In the genomic region with DNA sequence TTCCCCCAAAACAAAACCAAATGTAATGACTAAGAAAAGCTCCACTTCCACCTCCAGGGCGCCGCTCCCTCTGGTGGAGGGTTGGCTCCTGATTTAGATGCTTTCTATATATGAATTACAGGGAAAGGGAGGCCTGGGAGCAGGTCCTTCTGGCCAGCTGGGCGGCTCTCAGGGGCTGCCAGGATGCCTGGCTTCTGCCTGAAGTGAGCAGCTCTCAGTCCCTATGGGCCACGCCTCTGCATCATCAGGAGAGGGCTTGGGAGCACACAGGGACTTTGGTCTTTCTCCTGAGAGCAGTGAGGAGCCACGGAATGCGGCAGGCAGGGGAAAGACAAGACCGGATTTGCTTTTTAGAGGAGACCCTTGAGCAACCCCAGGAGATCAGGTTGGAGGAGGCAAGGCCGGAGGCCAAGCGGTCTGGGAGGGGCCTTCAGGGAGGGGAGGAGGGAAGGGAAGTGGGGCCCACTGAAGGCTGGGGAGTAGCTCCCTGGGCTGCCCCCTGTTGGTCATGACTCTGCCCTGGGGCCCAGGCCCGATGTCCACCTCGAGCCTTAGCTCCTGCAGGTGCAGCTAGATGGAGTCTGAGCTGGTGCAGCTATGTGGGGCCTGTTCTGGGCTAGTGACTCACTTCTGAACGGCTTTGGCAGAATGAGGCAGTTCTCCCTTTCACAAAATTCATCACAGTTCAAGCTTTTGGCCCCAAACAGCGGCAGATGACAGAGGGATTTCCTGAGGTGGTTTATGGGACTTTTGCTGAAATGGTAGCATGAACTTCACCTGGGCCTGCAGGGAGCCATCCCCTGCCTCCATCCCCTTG, we compare ENCODE assay signal across 1 cellular context.
A peak's percentile ranks its signal among the peaks of the same experiment; 100 is the strongest.
TF ChIP-seq lines count a peak whose summit lies in the region.

No MANE protein-coding gene starts in this region.

TF ChIP-seq in K562, 482 proteins besides CTCF, POLR2A, EP300 and RAD21 (continued from another document and continues in another):
- TF ChIP-seq RBM14 (IDR thresholded peaks at IDR 0.05; ENCODE audit: borderline replicate concordance, insufficient read depth, low read depth, low read length) (no peak), TBL1XR1 (IDR thresholded peaks at IDR 0.05; ENCODE audit: low read length in 2 of 2) (no peak), HMGN3 (IDR thresholded peaks at IDR 0.05; ENCODE audit: borderline replicate concordance, extremely low read depth, insufficient read length, low read depth, low read length) (no peak), HDAC1 (IDR thresholded peaks at IDR 0.05) (no peak), PRMT5 (CRISPR knock-in tag; IDR thresholded peaks at IDR 0.05) (no peak), EHMT2 (IDR thresholded peaks at IDR 0.05) (peak; percentile 17; the same call in 1 of the 2 replicates), FOXK2 (conservative IDR thresholded peaks at IDR 0.05 in 1 of 2, IDR thresholded peaks at IDR 0.05 in 1 of 2; ENCODE audit: low read depth in 2 of 2) (no peak), GATAD2B (IDR thresholded peaks at IDR 0.05; ENCODE audit: borderline replicate concordance) (no peak), ZNF778 (CRISPR knock-in tag; IDR thresholded peaks at IDR 0.05) (no peak), ZNF280B (CRISPR knock-in tag; IDR thresholded peaks at IDR 0.05) (no peak), NFRKB (IDR thresholded peaks at IDR 0.05; ENCODE audit: low read depth) (no peak), ZFP30 (CRISPR knock-in tag; IDR thresholded peaks at IDR 0.05; ENCODE audit: borderline replicate concordance) (no peak), ZBTB43 (CRISPR knock-in tag; IDR thresholded peaks at IDR 0.05) (no peak), MAX (CRISPR knock-in tag; IDR thresholded peaks at IDR 0.05) (peak; percentile 53; the same call in 1 of the 2 replicates), ZNF316 (IDR thresholded peaks at IDR 0.05) (no peak), ZNF76 (CRISPR knock-in tag; IDR thresholded peaks at IDR 0.05; ENCODE audit: borderline replicate concordance) (no peak), ZNF324 (CRISPR knock-in tag; IDR thresholded peaks at IDR 0.05) (no peak), CTBP1 (IDR thresholded peaks at IDR 0.05; ENCODE audit: borderline replicate concordance) (no peak), SIX5 (IDR thresholded peaks at IDR 0.05; ENCODE audit: borderline replicate concordance in 1 of 2, insufficient read depth in 1 of 2, low read depth in 1 of 2, low read length in 2 of 2) (no peak), FUS (optimal IDR thresholded peaks at IDR 0.05; ENCODE audit: low read depth, low read length) (no peak), CEBPG (CRISPR knock-in tag; IDR thresholded peaks at IDR 0.05) (no peak), CEBPG (tag; conservative IDR thresholded peaks at IDR 0.05 in 1 of 2, IDR thresholded peaks at IDR 0.05 in 1 of 2) (no peak), MGA (IDR thresholded peaks at IDR 0.05) (no peak)
- TF ChIP-seq, protein P1, sequence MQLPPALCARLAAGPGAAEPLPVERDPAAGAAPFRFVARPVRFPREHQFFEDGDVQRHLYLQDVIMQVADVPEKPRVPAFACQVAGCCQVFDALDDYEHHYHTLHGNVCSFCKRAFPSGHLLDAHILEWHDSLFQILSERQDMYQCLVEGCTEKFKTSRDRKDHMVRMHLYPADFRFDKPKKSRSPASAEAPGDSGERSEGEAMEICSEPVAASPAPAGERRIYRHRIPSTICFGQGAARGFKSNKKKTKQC (CRISPR knock-in tag; IDR thresholded peaks at IDR 0.05), result peak; percentile 36; the same call in 1 of the 2 replicates
- TF ChIP-seq, protein P2, sequence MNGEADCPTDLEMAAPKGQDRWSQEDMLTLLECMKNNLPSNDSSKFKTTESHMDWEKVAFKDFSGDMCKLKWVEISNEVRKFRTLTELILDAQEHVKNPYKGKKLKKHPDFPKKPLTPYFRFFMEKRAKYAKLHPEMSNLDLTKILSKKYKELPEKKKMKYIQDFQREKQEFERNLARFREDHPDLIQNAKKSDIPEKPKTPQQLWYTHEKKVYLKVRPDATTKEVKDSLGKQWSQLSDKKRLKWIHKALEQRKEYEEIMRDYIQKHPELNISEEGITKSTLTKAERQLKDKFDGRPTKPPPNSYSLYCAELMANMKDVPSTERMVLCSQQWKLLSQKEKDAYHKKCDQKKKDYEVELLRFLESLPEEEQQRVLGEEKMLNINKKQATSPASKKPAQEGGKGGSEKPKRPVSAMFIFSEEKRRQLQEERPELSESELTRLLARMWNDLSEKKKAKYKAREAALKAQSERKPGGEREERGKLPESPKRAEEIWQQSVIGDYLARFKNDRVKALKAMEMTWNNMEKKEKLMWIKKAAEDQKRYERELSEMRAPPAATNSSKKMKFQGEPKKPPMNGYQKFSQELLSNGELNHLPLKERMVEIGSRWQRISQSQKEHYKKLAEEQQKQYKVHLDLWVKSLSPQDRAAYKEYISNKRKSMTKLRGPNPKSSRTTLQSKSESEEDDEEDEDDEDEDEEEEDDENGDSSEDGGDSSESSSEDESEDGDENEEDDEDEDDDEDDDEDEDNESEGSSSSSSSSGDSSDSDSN (IDR thresholded peaks at IDR 0.05; ENCODE audit: borderline replicate concordance in 1 of 2, low read depth in 2 of 2, low read length in 2 of 2), result no peak
- TF ChIP-seq, protein P3, sequence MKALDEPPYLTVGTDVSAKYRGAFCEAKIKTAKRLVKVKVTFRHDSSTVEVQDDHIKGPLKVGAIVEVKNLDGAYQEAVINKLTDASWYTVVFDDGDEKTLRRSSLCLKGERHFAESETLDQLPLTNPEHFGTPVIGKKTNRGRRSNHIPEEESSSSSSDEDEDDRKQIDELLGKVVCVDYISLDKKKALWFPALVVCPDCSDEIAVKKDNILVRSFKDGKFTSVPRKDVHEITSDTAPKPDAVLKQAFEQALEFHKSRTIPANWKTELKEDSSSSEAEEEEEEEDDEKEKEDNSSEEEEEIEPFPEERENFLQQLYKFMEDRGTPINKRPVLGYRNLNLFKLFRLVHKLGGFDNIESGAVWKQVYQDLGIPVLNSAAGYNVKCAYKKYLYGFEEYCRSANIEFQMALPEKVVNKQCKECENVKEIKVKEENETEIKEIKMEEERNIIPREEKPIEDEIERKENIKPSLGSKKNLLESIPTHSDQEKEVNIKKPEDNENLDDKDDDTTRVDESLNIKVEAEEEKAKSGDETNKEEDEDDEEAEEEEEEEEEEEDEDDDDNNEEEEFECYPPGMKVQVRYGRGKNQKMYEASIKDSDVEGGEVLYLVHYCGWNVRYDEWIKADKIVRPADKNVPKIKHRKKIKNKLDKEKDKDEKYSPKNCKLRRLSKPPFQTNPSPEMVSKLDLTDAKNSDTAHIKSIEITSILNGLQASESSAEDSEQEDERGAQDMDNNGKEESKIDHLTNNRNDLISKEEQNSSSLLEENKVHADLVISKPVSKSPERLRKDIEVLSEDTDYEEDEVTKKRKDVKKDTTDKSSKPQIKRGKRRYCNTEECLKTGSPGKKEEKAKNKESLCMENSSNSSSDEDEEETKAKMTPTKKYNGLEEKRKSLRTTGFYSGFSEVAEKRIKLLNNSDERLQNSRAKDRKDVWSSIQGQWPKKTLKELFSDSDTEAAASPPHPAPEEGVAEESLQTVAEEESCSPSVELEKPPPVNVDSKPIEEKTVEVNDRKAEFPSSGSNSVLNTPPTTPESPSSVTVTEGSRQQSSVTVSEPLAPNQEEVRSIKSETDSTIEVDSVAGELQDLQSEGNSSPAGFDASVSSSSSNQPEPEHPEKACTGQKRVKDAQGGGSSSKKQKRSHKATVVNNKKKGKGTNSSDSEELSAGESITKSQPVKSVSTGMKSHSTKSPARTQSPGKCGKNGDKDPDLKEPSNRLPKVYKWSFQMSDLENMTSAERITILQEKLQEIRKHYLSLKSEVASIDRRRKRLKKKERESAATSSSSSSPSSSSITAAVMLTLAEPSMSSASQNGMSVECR (CRISPR knock-in tag; IDR thresholded peaks at IDR 0.05), result no peak
- TF ChIP-seq, protein P4, sequence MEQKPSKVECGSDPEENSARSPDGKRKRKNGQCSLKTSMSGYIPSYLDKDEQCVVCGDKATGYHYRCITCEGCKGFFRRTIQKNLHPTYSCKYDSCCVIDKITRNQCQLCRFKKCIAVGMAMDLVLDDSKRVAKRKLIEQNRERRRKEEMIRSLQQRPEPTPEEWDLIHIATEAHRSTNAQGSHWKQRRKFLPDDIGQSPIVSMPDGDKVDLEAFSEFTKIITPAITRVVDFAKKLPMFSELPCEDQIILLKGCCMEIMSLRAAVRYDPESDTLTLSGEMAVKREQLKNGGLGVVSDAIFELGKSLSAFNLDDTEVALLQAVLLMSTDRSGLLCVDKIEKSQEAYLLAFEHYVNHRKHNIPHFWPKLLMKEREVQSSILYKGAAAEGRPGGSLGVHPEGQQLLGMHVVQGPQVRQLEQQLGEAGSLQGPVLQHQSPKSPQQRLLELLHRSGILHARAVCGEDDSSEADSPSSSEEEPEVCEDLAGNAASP (IDR thresholded peaks at IDR 0.05), result no peak
